Comparison of ENCODE assay signal across 1 cellular context in the genomic region with DNA sequence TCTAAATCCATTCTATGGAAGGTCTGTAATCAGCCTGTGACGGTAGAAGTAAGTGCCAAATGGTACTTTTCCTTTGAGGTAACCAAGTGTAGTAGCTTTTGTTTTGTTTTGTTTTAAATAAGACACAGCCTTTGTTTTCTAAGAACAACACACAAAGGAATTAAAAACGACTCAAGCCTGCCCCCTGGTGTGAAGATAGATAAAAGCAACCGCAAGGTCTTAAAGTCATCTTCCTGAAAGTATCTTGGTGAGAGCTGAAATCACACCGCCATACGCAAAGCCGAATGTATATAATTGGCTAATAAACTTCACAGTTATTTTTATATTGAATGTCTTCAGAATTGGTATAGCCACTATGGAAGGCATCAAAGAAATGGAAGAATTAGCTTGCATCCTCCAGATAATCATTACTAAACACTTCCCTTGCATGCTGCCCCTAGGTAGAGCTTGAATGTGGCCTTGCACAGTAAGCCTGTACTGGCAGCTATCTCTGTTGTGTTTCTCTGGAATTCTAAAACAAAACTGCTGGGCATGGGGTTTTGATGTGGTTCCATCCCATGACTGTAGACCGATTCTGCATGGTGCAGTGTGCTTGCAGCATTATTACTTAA.
TF ChIP-seq lines count a peak whose summit lies in the region.

No MANE protein-coding gene starts in this region.

TF ChIP-seq in HepG2, 621 proteins besides CTCF, POLR2A, EP300 and RAD21 (continued from another document):
- TF ChIP-seq, protein P1, sequence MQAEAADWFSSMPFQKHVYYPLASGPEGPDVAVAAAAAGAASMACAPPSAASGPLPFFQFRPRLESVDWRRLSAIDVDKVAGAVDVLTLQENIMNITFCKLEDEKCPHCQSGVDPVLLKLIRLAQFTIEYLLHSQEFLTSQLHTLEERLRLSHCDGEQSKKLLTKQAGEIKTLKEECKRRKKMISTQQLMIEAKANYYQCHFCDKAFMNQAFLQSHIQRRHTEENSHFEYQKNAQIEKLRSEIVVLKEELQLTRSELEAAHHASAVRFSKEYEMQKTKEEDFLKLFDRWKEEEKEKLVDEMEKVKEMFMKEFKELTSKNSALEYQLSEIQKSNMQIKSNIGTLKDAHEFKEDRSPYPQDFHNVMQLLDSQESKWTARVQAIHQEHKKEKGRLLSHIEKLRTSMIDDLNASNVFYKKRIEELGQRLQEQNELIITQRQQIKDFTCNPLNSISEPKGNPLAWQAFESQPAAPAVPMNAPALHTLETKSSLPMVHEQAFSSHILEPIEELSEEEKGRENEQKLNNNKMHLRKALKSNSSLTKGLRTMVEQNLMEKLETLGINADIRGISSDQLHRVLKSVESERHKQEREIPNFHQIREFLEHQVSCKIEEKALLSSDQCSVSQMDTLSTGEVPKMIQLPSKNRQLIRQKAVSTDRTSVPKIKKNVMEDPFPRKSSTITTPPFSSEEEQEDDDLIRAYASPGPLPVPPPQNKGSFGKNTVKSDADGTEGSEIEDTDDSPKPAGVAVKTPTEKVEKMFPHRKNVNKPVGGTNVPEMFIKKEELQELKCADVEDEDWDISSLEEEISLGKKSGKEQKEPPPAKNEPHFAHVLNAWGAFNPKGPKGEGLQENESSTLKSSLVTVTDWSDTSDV (CRISPR knock-in tag; IDR thresholded peaks at IDR 0.05), result no peak
- TF ChIP-seq ZNF780A (CRISPR knock-in tag; IDR thresholded peaks at IDR 0.05), result no peak
